ENCODE assay signal across 1 cellular context in genomic region chr3:16423298-16423697, GRCh38.
TF ChIP-seq lines count a peak whose summit lies in the region.

No MANE protein-coding gene starts in this region.

TF ChIP-seq in GM12878, 131 proteins besides CTCF, POLR2A, EP300 and RAD21 (continued from another document):
- TF ChIP-seq E4F1 (IDR thresholded peaks at IDR 0.05; ENCODE audit: borderline replicate concordance, partially characterized antibody): no peak
- no peak for TF ChIP-seq SKIL (IDR thresholded peaks at IDR 0.05; ENCODE audit: low read depth, poor library complexity, severe bottlenecking)
- TF ChIP-seq NR2C1 (IDR thresholded peaks at IDR 0.05): no peak
- TF ChIP-seq BCLAF1 (IDR thresholded peaks at IDR 0.05): no peak
- no peak for TF ChIP-seq ZBTB11 (CRISPR knock-in tag; IDR thresholded peaks at IDR 0.05)
- no peak for TF ChIP-seq MTA3 (IDR thresholded peaks at IDR 0.05; ENCODE audit: borderline replicate concordance, low read length)
- no peak for TF ChIP-seq ESRRA (IDR thresholded peaks at IDR 0.05; ENCODE audit: low read length)
- TF ChIP-seq HSF1 (IDR thresholded peaks at IDR 0.05; ENCODE audit: low read depth, low read length): no peak
- no peak for TF ChIP-seq PAX5 (IDR thresholded peaks at IDR 0.05; ENCODE audit: borderline replicate concordance, low read depth, low read length)
- TF ChIP-seq SIX5 (IDR thresholded peaks at IDR 0.05; ENCODE audit: low read depth, low read length, severe bottlenecking): no peak
- TF ChIP-seq SREBF2 (IDR thresholded peaks at IDR 0.05; ENCODE audit: low read length): no peak
- TF ChIP-seq BCL11A (IDR thresholded peaks at IDR 0.05; ENCODE audit: low read depth, low read length): no peak
- no peak for TF ChIP-seq HDGF (IDR thresholded peaks at IDR 0.05)
- TF ChIP-seq HCFC1 (IDR thresholded peaks at IDR 0.05; ENCODE audit: low read length): no peak
- TF ChIP-seq POU2F2 (IDR thresholded peaks at IDR 0.05; ENCODE audit: borderline replicate concordance, low read depth, low read length): no peak
